21 cellular contexts compared by ENCODE assay signal in genomic region chr2:150019063-150019462, GRCh38.
DNase-seq lines count a peak whose midpoint lies in the region; ATAC-seq and TF ChIP-seq lines count a peak whose summit lies in the region.
"Had no signal": no experiment of that assay in that cellular context is flagged by ENCODE, and none has a peak within 500 bp of the region (broad histone marks: within the 10 kb centered on the region; RNA-seq: fewer than 3 reads in every experiment).

No MANE protein-coding gene starts in this region.

- CTCF ChIA-PET in HEK293 (lab: Yijun Ruan, JAX) (no interaction called here), PC-3 (lab: Charles Lee) (no interaction called here)

- no peaks in the 10 kb centered on the region for H3F3A ChIP-seq in PC-3 (ENCODE audit: low read length, unreplicated experiment)

- intact Hi-C loops in PC-3 (cut with micrococcal nuclease), result no loop called here
- intact Hi-C loops in psoas muscle (cut with DNase I), result no loop called here

- no peak overlapping the region for H2AFZ ChIP-seq in PC-3 (ENCODE audit: low read length)

- 90 to 94% (median 92%) methylated on average over 3 of the region's 3 CpGs for WGBS in psoas muscle, 3 donors

- H3K4me3 ChIP-seq in HEK293 (ENCODE audit: low read depth, low read length) (no peak overlapping the region), PC-3 (ENCODE audit: low read length) (no peak overlapping the region), psoas muscle (no peak overlapping the region)
- H3K4me3 ChIP-seq: BLaER1 had no signal

- no peaks in the 10 kb centered on the region for H3K79me2 ChIP-seq in PC-3 (ENCODE audit: low read length)

- POLR2A ChIA-PET in HEK293 (lab: Yijun Ruan, JAX) (no interaction called here), PC-3 (lab: Charles Lee; ENCODE audit: unreplicated experiment) (no interaction called here)

- H3K9me3 ChIP-seq in HEK293 (ENCODE audit: control insufficient read depth, insufficient read depth, low read depth, low read length) (no peaks in the 10 kb centered on the region), PC-3 (ENCODE audit: low read length) (no peaks in the 10 kb centered on the region), psoas muscle (no peaks in the 10 kb centered on the region)
- H3K9me3 ChIP-seq: BE2C, BLaER1 had no signal

- H3K27me3 ChIP-seq in PC-3 (ENCODE audit: low read length), result no peaks in the 10 kb centered on the region
- H3K27me3 ChIP-seq in psoas muscle (ENCODE audit: insufficient read depth in 3 of 3, low read length in 2 of 3), result no peaks in the 10 kb centered on the region
- H3K27me3 ChIP-seq: BE2C, BLaER1 had no signal

- BruUV-seq in PC-3 (replicated peaks; lab: Mats Ljungman, UMichigan), result no TSS peak

- no peak overlapping the region for H3K4me2 ChIP-seq in PC-3 (ENCODE audit: low read length)
- H3K4me2 ChIP-seq: BLaER1 had no signal

- no peak for TF ChIP-seq CTCF in HEK293 (tag by site-specific recombination; IDR thresholded peaks at IDR 0.05)
- no peak for TF ChIP-seq CTCF in PC-3 (conservative IDR thresholded peaks at IDR 0.05; ENCODE audit: low read depth, low read length)
- TF ChIP-seq CTCF in psoas muscle (IDR thresholded peaks at IDR 0.05), result no peak

- no peaks in the 10 kb centered on the region for H4K20me1 ChIP-seq in PC-3 (ENCODE audit: low read length)
- H4K20me1 ChIP-seq: BLaER1 had no signal

- H3K36me3 ChIP-seq in HEK293 (ENCODE audit: control insufficient read depth in 2 of 2, insufficient read depth in 1 of 2, low read length in 2 of 2) (no peaks in the 10 kb centered on the region), PC-3 (ENCODE audit: low read depth, low read length) (no peaks in the 10 kb centered on the region), psoas muscle (ENCODE audit: insufficient read depth in 1 of 2, low read depth in 1 of 2) (no peaks in the 10 kb centered on the region)
- H3K36me3 ChIP-seq: BE2C, BLaER1 had no signal

- H3K27ac ChIP-seq in HEK293 (ENCODE audit: extremely low read depth, low read depth, low read length) (no peak overlapping the region), PC-3 (ENCODE audit: low read length) (no peak overlapping the region), psoas muscle (no peak overlapping the region)
- H3K27ac ChIP-seq: BLaER1 had no signal

- H3K9ac ChIP-seq in PC-3 (ENCODE audit: low read length), result no peak overlapping the region
- H3K9ac ChIP-seq: BLaER1 had no signal

- peak; percentile 82 to 86 for DNase-seq in NCI-H526 (lab: John Stamatoyannopoulos, UW)
- no peak for DNase-seq in PC-3
- DNase-seq in NCI-H187 (lab: John Stamatoyannopoulos, UW), result no peak
- no peak for DNase-seq in psoas muscle
- DNase-seq in middle frontal gyrus (ENCODE audit: extremely low spot score, low spot score), result no peak
- DNase-seq: 8988T; ACHN; BE2C; C1 segment of cervical spinal cord; CD4-positive, alpha-beta memory T cell; CD4-positive, CD25-positive, alpha-beta regulatory T cell; CD8-positive, alpha-beta memory T cell; COR-L47; DMS 273 treated with DMSO at 0.1 percent for 48 hours; DMS153; DMS79; DND-41; EL; GF-D8 had no signal

- H3K4me1 ChIP-seq in HEK293 (ENCODE audit: control insufficient read depth, insufficient read depth, low read length) (no peaks in the 10 kb centered on the region), PC-3 (ENCODE audit: insufficient read depth, low read length) (no peaks in the 10 kb centered on the region), psoas muscle (no peaks in the 10 kb centered on the region)
- H3K4me1 ChIP-seq: BE2C, BLaER1 had no signal

- no peaks in the 10 kb centered on the region for H3K9me2 ChIP-seq in PC-3 (replicated peaks; ENCODE audit: low read length)

- ATAC-seq in PC-3 (peak; percentile 55; the same call in 1 of the 2 replicates), psoas muscle (no peak)

TF ChIP-seq in HEK293, 187 proteins besides CTCF, POLR2A, EP300 and RAD21:
- TF ChIP-seq ZNF416 (tag by site-specific recombination; IDR thresholded peaks at IDR 0.05) (no peak), ZNF133 (tag by site-specific recombination; IDR thresholded peaks at IDR 0.05) (no peak), ZBTB21 (tag by site-specific recombination; IDR thresholded peaks at IDR 0.05) (no peak), REST (tag by site-specific recombination; IDR thresholded peaks at IDR 0.05) (peak; percentile 34; the same call in 1 of the 2 replicates), PRDM4 (tag by site-specific recombination; IDR thresholded peaks at IDR 0.05) (no peak)

Comparison
In these comparisons a context has a peak if more than half of its experiments do, and no peak if none do; other contexts are left out.
1. DNase-seq: peak in NCI-H526 (2 of 2); none in PC-3 (single experiment), NCI-H187 (0 of 2), psoas muscle (0 of 2) and middle frontal gyrus (single experiment).